Comparison of ENCODE assay signal across 17 cellular contexts in the genomic region with DNA sequence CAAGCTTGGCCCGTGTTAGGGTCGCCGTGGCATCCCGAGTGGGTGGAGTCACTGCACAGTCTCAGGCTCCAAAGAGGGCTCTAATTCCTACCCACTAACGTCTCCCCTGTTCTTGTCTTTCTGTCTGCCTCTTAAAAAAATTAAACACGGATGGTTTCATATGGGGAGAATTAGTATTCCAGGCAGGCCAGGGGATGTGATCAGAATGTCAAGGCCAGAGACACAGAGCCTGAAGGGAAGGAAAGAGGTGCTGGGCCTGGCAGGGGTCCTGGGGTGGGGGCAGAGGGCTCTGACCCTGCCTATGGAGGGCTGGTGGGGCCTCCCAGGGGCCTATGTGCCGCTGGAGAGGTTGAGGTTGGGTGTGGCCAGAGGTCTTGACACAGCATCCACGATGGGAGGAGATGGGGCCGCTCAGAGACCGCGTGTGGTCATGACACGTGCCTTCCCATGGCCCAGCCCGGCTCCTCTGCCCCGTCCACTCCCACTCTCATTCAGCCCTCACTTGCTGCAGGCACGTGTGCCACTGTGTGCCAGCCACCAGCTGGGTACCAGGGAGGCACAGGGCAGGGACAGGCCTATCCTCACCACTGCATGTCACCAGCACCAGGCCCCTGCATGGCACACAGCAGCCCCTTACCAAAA. TPM values are rescaled to one million over a fixed set of nuclear protein-coding genes. Genes with fewer than 3 reads are reported as not detected.
DNase-seq lines count a peak whose midpoint lies in the region; ATAC-seq and TF ChIP-seq lines count a peak whose summit lies in the region.
"Had no signal": no experiment of that assay in that cellular context is flagged by ENCODE, and none has a peak within 500 bp of the region (broad histone marks: within the 10 kb centered on the region; RNA-seq: fewer than 3 reads in every experiment).

No MANE protein-coding gene starts in this region.

- peaks cover 35% of the 10 kb centered on the region for H3K4me1 ChIP-seq in IMR-90 (ENCODE audit: control insufficient read depth, insufficient read depth, low read length)

- no peaks in the 10 kb centered on the region for H3K9me3 Mint-ChIP-seq in chondrocyte (ENCODE audit: low read depth)
- H3K9me3 Mint-ChIP-seq: activated T-helper 1 cell treated with anti-CD3 and anti-CD28 coated beads, Interleukin-12 subunit alpha, Interleukin-12 subunit beta, Interleukin-2, Interleukin-4 antibody, amounts not matched to agents 30 ng/mL and 10 ng/mL and 1 ng/mL, durations not matched to agents 14 hours and 24 hours and 36 hours; CD8-positive, alpha-beta T cell; effector memory CD8-positive, alpha-beta T cell; immature natural killer cell; stimulated activated memory B cell treated with anti-CD40 and anti-IgM and Interleukin-4, amounts not matched to agents 10 μg/mL and 1 μg/mL and 100 μg/mL, for 72 hours had no signal

- peak overlapping the region; percentile 39 for H2AFZ ChIP-seq in IMR-90 (replicated peaks; ENCODE audit: low read length, poor library complexity)

- peak overlapping the region; percentile 95 for H4K91ac ChIP-seq in IMR-90 (ENCODE audit: insufficient read depth, low read depth, low read length)

- peaks cover 35% of the 10 kb centered on the region for H3K4me1 Mint-ChIP-seq in chondrocyte (ENCODE audit: low read depth)
- H3K4me1 Mint-ChIP-seq: immature natural killer cell had no signal

- peak overlapping the region in 1 of 2 experiments; percentile 90; a peak in 2 of 4 replicates for H4K8ac ChIP-seq in IMR-90 (ENCODE audit: low read depth in 2 of 2, low read length in 2 of 2)

- H4K20me1 ChIP-seq in IMR-90 (ENCODE audit: insufficient read depth, low read length), result peaks cover 9% of the 10 kb centered on the region; the same call in 1 of the 2 replicates

- H3K27me3 Mint-ChIP-seq in chondrocyte (ENCODE audit: low read depth), result peaks cover 4% of the 10 kb centered on the region

- peaks cover 14% of the 10 kb centered on the region for H3K9me1 ChIP-seq in IMR-90 (ENCODE audit: insufficient read depth, low read length)

- ATAC-seq in IMR-90 (ENCODE audit: low read depth), result no peak
- no peak for ATAC-seq in HG03354 (IDR thresholded peaks at IDR 0.05; ENCODE audit: poor library complexity, severe bottlenecking, unreplicated experiment)
- no peak for ATAC-seq in GM19023 (IDR thresholded peaks at IDR 0.05; ENCODE audit: unreplicated experiment)
- ATAC-seq: CD8-positive, alpha-beta T cell; effector memory CD8-positive, alpha-beta T cell; PC-3; stimulated activated memory B cell treated with anti-CD40 and anti-IgM and Interleukin-4, amounts not matched to agents 10 μg/mL and 1 μg/mL and 100 μg/mL, for 72 hours had no signal

- BruUV-seq in IMR-90 (replicated peaks; lab: Mats Ljungman, UMichigan), result no TSS peak

- H3K79me1 ChIP-seq in IMR-90 (ENCODE audit: low read depth in 1 of 2, low read length in 2 of 2), result peaks cover 3 to 17% of the 10 kb centered on the region in 2 experiments; a peak in 2 of 4 replicates

- no peak overlapping the region; the same call in 1 of the 2 replicates for H4K5ac ChIP-seq in IMR-90 (ENCODE audit: low read depth, low read length)

- H2BK20ac ChIP-seq in IMR-90 (ENCODE audit: low read depth, low read length), result peak overlapping the region; percentile 61; the same call in 1 of the 2 replicates

- peak overlapping the region; percentile 62 for H2AK9ac ChIP-seq in IMR-90 (replicated peaks; ENCODE audit: low read depth, low read length, poor library complexity)

- WGBS in IMR-90 (ENCODE audit: extremely low coverage in 2 of 2, insufficient read length in 1 of 2), 2 experiments, result 82% methylated on average over 6 of the region's 15 CpGs; no CpG with 5 or more reads in 1 of the 2 experiments

- H2BK15ac ChIP-seq in IMR-90 (ENCODE audit: low read depth, low read length), result peak overlapping the region; percentile 60; the same call in 2 of the 3 replicates

- dilution Hi-C loops in IMR-90 (cut with HindIII; ENCODE audit: low sequenced_read_pairs, unreplicated experiment), result no loop called here

- DNase-seq in IMR-90, result no peak
- peak; percentile 49 for DNase-seq in SW480 (ENCODE audit: low spot score)
- peak in 43 of 51 donors; percentile 29 to 91 (median 77) for DNase-seq in hypothalamus (lab: John Stamatoyannopoulos, UW)
- DNase-seq in superior temporal gyrus (ENCODE audit: extremely low spot score), result peak; percentile 89
- DNase-seq in chondrocyte (ENCODE audit: low spot score), result no peak
- DNase-seq: activated CD4-positive, alpha-beta T cell treated with anti-CD3 and anti-CD28 coated beads for 48 hours; CD8-positive, alpha-beta T cell; effector memory CD8-positive, alpha-beta T cell; foreskin fibroblast; immature natural killer cell; PC-3; stimulated activated CD4-positive, alpha-beta T cell treated with anti-CD3 and anti-CD28 coated beads, Interleukin-4, amount 100 ng/mL, for 4 hours; SW 1271 had no signal

- no peak overlapping the region for H3K9ac ChIP-seq in IMR-90 (ENCODE audit: low read depth, low read length)

- H3K27ac ChIP-seq in IMR-90 (ENCODE audit: insufficient read depth, low read length), result no peak overlapping the region

- H3K4ac ChIP-seq in IMR-90 (ENCODE audit: low read depth, low read length), result peak overlapping the region; percentile 93

- no peak overlapping the region for H2BK5ac ChIP-seq in IMR-90 (ENCODE audit: low read depth, low read length, poor library complexity, severe bottlenecking)

- H3K14ac ChIP-seq in IMR-90 (replicated peaks; ENCODE audit: low read depth, low read length), result peak overlapping the region; percentile 27; the same call in 1 of the 2 replicates

- H3K9me3 ChIP-seq in IMR-90 (ENCODE audit: control insufficient read depth, insufficient read depth, low read length), result no peaks in the 10 kb centered on the region

- POLR2A ChIA-PET in IMR-90 (lab: Charles Lee; ENCODE audit: unreplicated experiment), result no interaction called here

- H2BK120ac ChIP-seq in IMR-90 (ENCODE audit: low read depth, low read length), result peak overlapping the region; percentile 84

- H3K56ac ChIP-seq in IMR-90 (ENCODE audit: extremely low read depth, insufficient read depth, low read length), result no peak overlapping the region

- CTCF ChIA-PET in IMR-90 (lab: Yijun Ruan, JAX), result no interaction called here

- no peak overlapping the region for H3K4me3 Mint-ChIP-seq in chondrocyte (ENCODE audit: unreplicated experiment)
- H3K4me3 Mint-ChIP-seq: activated T-helper 1 cell treated with anti-CD3 and anti-CD28 coated beads, Interleukin-12 subunit alpha, Interleukin-12 subunit beta, Interleukin-2, Interleukin-4 antibody, amounts not matched to agents 30 ng/mL and 10 ng/mL and 1 ng/mL, durations not matched to agents 14 hours and 24 hours and 36 hours; CD8-positive, alpha-beta T cell; effector memory CD8-positive, alpha-beta T cell; immature natural killer cell; stimulated activated memory B cell treated with anti-CD40 and anti-IgM and Interleukin-4, amounts not matched to agents 10 μg/mL and 1 μg/mL and 100 μg/mL, for 72 hours had no signal

- no peaks in the 10 kb centered on the region for H3K27me3 ChIP-seq in IMR-90 (ENCODE audit: control insufficient read depth, insufficient read depth, low read length)

- no peak for TF ChIP-seq POLR2A in IMR-90 (IDR thresholded peaks at IDR 0.05; ENCODE audit: low read depth, low read length)

- TF ChIP-seq CTCF in IMR-90 (conservative IDR thresholded peaks at IDR 0.05; ENCODE audit: low read depth, low read length) (no peak), chondrocyte (IDR thresholded peaks at IDR 0.05) (no peak)

- TF ChIP-seq RAD21 in IMR-90 (IDR thresholded peaks at IDR 0.05; ENCODE audit: low read length), result no peak

- H3K36me3 Mint-ChIP-seq in chondrocyte (ENCODE audit: low read depth), result peaks cover 5% of the 10 kb centered on the region
- H3K36me3 Mint-ChIP-seq: CD8-positive, alpha-beta T cell; immature natural killer cell; stimulated activated memory B cell treated with anti-CD40 and anti-IgM and Interleukin-4, amounts not matched to agents 10 μg/mL and 1 μg/mL and 100 μg/mL, for 72 hours had no signal

- H3K27ac Mint-ChIP-seq in chondrocyte (ENCODE audit: unreplicated experiment), result no peak overlapping the region
- H3K27ac Mint-ChIP-seq: activated T-helper 1 cell treated with anti-CD3 and anti-CD28 coated beads, Interleukin-12 subunit alpha, Interleukin-12 subunit beta, Interleukin-2, Interleukin-4 antibody, amounts not matched to agents 30 ng/mL and 10 ng/mL and 1 ng/mL, durations not matched to agents 14 hours and 24 hours and 36 hours; CD8-positive, alpha-beta T cell; immature natural killer cell; stimulated activated memory B cell treated with anti-CD40 and anti-IgM and Interleukin-4, amounts not matched to agents 10 μg/mL and 1 μg/mL and 100 μg/mL, for 72 hours had no signal

- intact Hi-C loops in IMR-90 (cut with micrococcal nuclease), result no loop called here

- H3K23ac ChIP-seq in IMR-90 (ENCODE audit: low read depth, low read length), result no peak overlapping the region

- no peak overlapping the region for H3K18ac ChIP-seq in IMR-90 (ENCODE audit: low read depth, low read length)

- in situ Hi-C loops in IMR-90 (cut with MboI; ENCODE audit: low sequenced_read_pairs), result no loop called here

- H2AK5ac ChIP-seq in IMR-90 (ENCODE audit: low read depth, low read length), result peak overlapping the region; percentile 94

- no peak overlapping the region for H3K4me3 ChIP-seq in IMR-90 (ENCODE audit: insufficient read depth, low read depth, low read length)

- no peak overlapping the region for H3K4me2 ChIP-seq in IMR-90 (ENCODE audit: low read depth, low read length)

- H3K36me3 ChIP-seq in IMR-90 (ENCODE audit: control insufficient read depth, insufficient read depth, low read length), result no peaks in the 10 kb centered on the region

TF ChIP-seq in IMR-90, 13 proteins besides CTCF, POLR2A, EP300 and RAD21:
- TF ChIP-seq CHD1 (IDR thresholded peaks at IDR 0.05; ENCODE audit: low read depth, low read length), result no peak

RNA-seq across cellular contexts. Expression of a gene that starts 56.5 kb away (rescaled TPM):
- total RNA-seq in IMR-90 (2012; rRNA removed), result under 0.01 TPM in 2 replicates
- 0.07 TPM in 1 of 2 replicates, not detected in the other for polyA plus RNA-seq in IMR-90 (2012; rRNA removed)
- polyA plus RNA-seq in IMR-90 (2012; cell fraction: cytosol; rRNA removed), result 0.08 TPM in 1 of 2 replicates, not detected in the other
- polyA plus RNA-seq in IMR-90 (2012; cell fraction: nucleus; rRNA removed; ENCODE audit: low replicate concordance), result 0.02 and 0.05 TPM in 2 replicates
- 0.12 to 0.31 TPM (median 0.22 TPM) in 3 replicates for total RNA-seq in chondrocyte
- total RNA-seq: activated T-helper 1 cell treated with anti-CD3 and anti-CD28 coated beads, Interleukin-12 subunit alpha, Interleukin-12 subunit beta, Interleukin-2, Interleukin-4 antibody, amounts not matched to agents 30 ng/mL and 10 ng/mL and 1 ng/mL, durations not matched to agents 14 hours and 24 hours and 36 hours; CD8-positive, alpha-beta T cell; PC-3 had no signal
- polyA plus RNA-seq: immature natural killer cell had no signal

Comparison
In these comparisons a context has a peak if more than half of its experiments do, and no peak if none do; other contexts are left out.
1. DNase-seq: peak in SW480 (single experiment), hypothalamus (43 of 51) and superior temporal gyrus (single experiment); none in IMR-90 (single experiment) and chondrocyte (single experiment).